In the genomic region with DNA sequence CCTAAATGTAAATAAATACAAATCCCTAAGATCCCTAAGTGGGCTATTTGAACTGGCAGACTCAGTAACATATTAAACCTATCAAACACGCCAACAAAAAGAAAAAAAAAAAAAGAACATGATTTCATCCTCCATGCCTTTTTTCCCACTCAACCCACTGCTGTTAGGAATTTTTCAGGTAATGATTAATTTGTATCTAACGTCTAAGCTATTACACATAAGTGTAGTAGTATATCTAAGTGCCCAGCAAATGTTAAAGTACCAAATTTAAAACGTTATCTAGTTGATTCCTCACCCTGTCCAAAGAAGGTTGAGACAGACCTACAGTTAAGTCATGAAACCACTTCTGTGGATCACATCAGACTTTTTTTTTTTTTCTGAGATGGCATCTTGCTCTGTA, we compare ENCODE assay signal across 11 cellular contexts. TPM values are rescaled to one million over a fixed set of nuclear protein-coding genes. Genes with fewer than 3 reads are reported as not detected.
A peak's percentile ranks its signal among the peaks of the same experiment; 100 is the strongest.
DNase-seq lines count a peak whose midpoint lies in the region; ATAC-seq, FAIRE-seq and TF ChIP-seq lines count a peak whose summit lies in the region.
"Had no signal": no experiment of that assay in that cellular context is flagged by ENCODE, and none has a peak within 500 bp of the region (broad histone marks: within the 10 kb centered on the region; RNA-seq: fewer than 3 reads in every experiment).

No MANE protein-coding gene starts in this region.

- CTCF ChIA-PET in activated CD4-positive, alpha-beta T cell treated with anti-CD3 and anti-CD28 coated beads for 36 hours (lab: Charles Lee) = interaction anchor here (0.5 to 1.1 kb wide), 2 partner anchors 18 to 348 kb away, joined by 3 to 4 read pairs; no protein-coding TSS in a partner anchor

- peaks cover 68% of the 10 kb centered on the region for H3K4me1 Mint-ChIP-seq in activated CD4-positive, alpha-beta T cell treated with anti-CD3 and anti-CD28 coated beads for 36 hours
- H3K4me1 Mint-ChIP-seq: H9 had no signal

- POLR2A ChIA-PET in activated CD4-positive, alpha-beta T cell treated with anti-CD3 and anti-CD28 coated beads for 36 hours (lab: Charles Lee) = interaction anchor here (0.6 kb wide), 2 partner anchors 11 to 12 kb away, joined by 4 to 8 read pairs; no protein-coding TSS in a partner anchor

- peaks cover 66% of the 10 kb centered on the region for H3K36me3 Mint-ChIP-seq in activated CD4-positive, alpha-beta T cell treated with anti-CD3 and anti-CD28 coated beads for 36 hours (ENCODE audit: low read depth)

- H3K36me3 ChIP-seq in breast epithelium = no peaks in the 10 kb centered on the region
- H3K36me3 ChIP-seq in lower lobe of right lung = peaks cover 78% of the 10 kb centered on the region
- H3K36me3 ChIP-seq in thoracic aorta = peaks cover 2% of the 10 kb centered on the region

- ATAC-seq in activated CD4-positive, alpha-beta T cell treated with anti-CD3 and anti-CD28 coated beads for 36 hours = no peak
- ATAC-seq in lower lobe of right lung (peak in 1 of 2 donors; percentile 51), thoracic aorta (ENCODE audit: insufficient number of reproducible peaks, low FRiP score, low read depth) (no peak), GM21367 (IDR thresholded peaks at IDR 0.05; ENCODE audit: unreplicated experiment) (no peak)

- H3K27me3 ChIP-seq in breast epithelium (no peaks in the 10 kb centered on the region), lower lobe of right lung (ENCODE audit: low read depth) (no peaks in the 10 kb centered on the region), thoracic aorta (replicated peaks; ENCODE audit: insufficient read depth) (no peaks in the 10 kb centered on the region)

- H3K9me3 ChIP-seq in breast epithelium (no peaks in the 10 kb centered on the region), lower lobe of right lung (no peaks in the 10 kb centered on the region), thoracic aorta (no peaks in the 10 kb centered on the region)

- no peak for TF ChIP-seq POLR2A in breast epithelium (IDR thresholded peaks at IDR 0.05)

- no peaks in the 10 kb centered on the region for H3K9me3 Mint-ChIP-seq in activated CD4-positive, alpha-beta T cell treated with anti-CD3 and anti-CD28 coated beads for 36 hours (ENCODE audit: low read depth)
- H3K9me3 Mint-ChIP-seq: H9 had no signal

- FAIRE-seq in GM19239 (lab: Jason Lieb, UNC) = no peak
- FAIRE-seq: GM12892 had no signal

- intact Hi-C loops in activated CD4-positive, alpha-beta T cell treated with anti-CD3 and anti-CD28 coated beads for 36 hours (cut with DNase I, micrococcal nuclease) = loop anchor here (1.0 to 2.0 kb wide), 3 partner anchors 15 to 38 kb away; partner anchors contain the start of gene PSMA3 (in 2 of the 2)
- intact Hi-C loops in breast epithelium (cut with DNase I; ENCODE audit: low total_unique reads) (no loop called here), lower lobe of right lung (cut with DNase I) (no loop called here)

- peak overlapping the region; percentile 65 to 88 for H3K27ac ChIP-seq in breast epithelium
- peak overlapping the region; percentile 64 for H3K27ac ChIP-seq in lower lobe of right lung
- peak overlapping the region; percentile 59 to 72 for H3K27ac ChIP-seq in thoracic aorta

- peak overlapping the region; percentile 50 for H3K4me3 Mint-ChIP-seq in activated CD4-positive, alpha-beta T cell treated with anti-CD3 and anti-CD28 coated beads for 36 hours
- H3K4me3 Mint-ChIP-seq: H9 had no signal

- H3K4me1 ChIP-seq in breast epithelium (peaks cover 0 to 16% of the 10 kb centered on the region in 2 donors), lower lobe of right lung (peaks cover 50% of the 10 kb centered on the region), thoracic aorta (ENCODE audit: control insufficient read depth in 1 of 2, low read depth in 2 of 2) (peaks cover 27 to 47% of the 10 kb centered on the region in 2 donors)

- H3K4me3 ChIP-seq in breast epithelium = no peak overlapping the region
- H3K4me3 ChIP-seq in lower lobe of right lung = no peak overlapping the region
- peak overlapping the region; percentile 12 for H3K4me3 ChIP-seq in thoracic aorta

- no peak for DNase-seq in activated CD4-positive, alpha-beta T cell treated with anti-CD3 and anti-CD28 coated beads for 36 hours
- no peak for DNase-seq in activated CD4-positive, alpha-beta T cell treated with anti-CD3 and anti-CD28 coated beads for 48 hours
- DNase-seq in breast epithelium (ENCODE audit: low spot score in 2 of 2) (no peak), lower lobe of right lung (no peak), thoracic aorta (ENCODE audit: low spot score) (no peak), GM19239 (ENCODE audit: insufficient read length, low spot score) (no peak), HT-29 (ENCODE audit: low spot score) (no peak)
- DNase-seq: activated T-cell treated with anti-CD3 and anti-CD28 coated beads, Interleukin-2, amount 50 U/mL, for 1 hour; H9 had no signal

- no peaks in the 10 kb centered on the region for H3K27me3 Mint-ChIP-seq in activated CD4-positive, alpha-beta T cell treated with anti-CD3 and anti-CD28 coated beads for 36 hours

- H3K27ac Mint-ChIP-seq in activated CD4-positive, alpha-beta T cell treated with anti-CD3 and anti-CD28 coated beads for 36 hours = peak overlapping the region; percentile 95

- no peak for TF ChIP-seq CTCF in breast epithelium (IDR thresholded peaks at IDR 0.05)
- no peak for TF ChIP-seq CTCF in lower lobe of right lung (IDR thresholded peaks at IDR 0.05)
- no peak for TF ChIP-seq CTCF in thoracic aorta (IDR thresholded peaks at IDR 0.05)

RNA-seq across cellular contexts. Expression of gene ARID4A, which starts 16.4 kb away (rescaled TPM):
- total RNA-seq in activated CD4-positive, alpha-beta T cell treated with anti-CD3 and anti-CD28 coated beads for 36 hours = 10 to 100 TPM; 20.3 to 25.3 TPM
- total RNA-seq in breast epithelium (10 to 100 TPM; 24.6 to 33.1 (median 28.0) TPM), lower lobe of right lung (37.9 TPM), thoracic aorta (10 to 100 TPM; 10.4 to 38.0 TPM)
- total RNA-seq in HT-29 (2014; rRNA removed; shearing (Covaris generic)) = 2.9 and 4.7 TPM in 2 replicates

RNA-seq across cellular contexts. Expression of gene PSMA3, which starts 37.3 kb away (rescaled TPM):
- total RNA-seq in activated CD4-positive, alpha-beta T cell treated with anti-CD3 and anti-CD28 coated beads for 36 hours = 100 to 1,000 TPM; 342 to 425 TPM
- 100 to 1,000 TPM in 1 of 3 donors, 10 to 100 TPM in 2; 76.2 to 113 (median 88.1) TPM for total RNA-seq in breast epithelium
- total RNA-seq in lower lobe of right lung = 132 TPM
- 10 to 100 TPM; 91.5 to 93.0 TPM for total RNA-seq in thoracic aorta
- total RNA-seq in HT-29 (2014; rRNA removed; shearing (Covaris generic)) = 104 and 112 TPM in 2 replicates

Comparison
In these comparisons a context has a peak if more than half of its experiments do, and no peak if none do; other contexts are left out.
1. intact Hi-C loops: an anchor here in activated CD4-positive, alpha-beta T cell treated with anti-CD3 and anti-CD28 coated beads for 36 hours (1.0 to 2.0 kb wide); none called in breast epithelium and lower lobe of right lung.